In genomic region chr13:44626176-44626575, GRCh38 we compare ENCODE assay signal across 20 cellular contexts. TPM values are rescaled to one million over a fixed set of nuclear protein-coding genes. Genes with fewer than 3 reads are reported as not detected.
DNase-seq lines count a peak whose midpoint lies in the region; ATAC-seq, FAIRE-seq and TF ChIP-seq lines count a peak whose summit lies in the region.
"Had no signal": no experiment of that assay in that cellular context is flagged by ENCODE, and none has a peak within 500 bp of the region (broad histone marks: within the 10 kb centered on the region; RNA-seq: fewer than 3 reads in every experiment).

No MANE protein-coding gene starts in this region.

- DNase-seq in K562 (ENCODE audit: extremely low read depth in 1 of 4, low spot score in 3 of 4): no peak
- no peak for DNase-seq in NCI-H2171 (lab: John Stamatoyannopoulos, UW)
- DNase-seq in D721Med (ENCODE audit: insufficient read length, low spot score): no peak
- DNase-seq in NOMO-1 treated with dmso at 0.1 percent for 144 hours (lab: John Stamatoyannopoulos, UW; ENCODE audit: unreplicated experiment): no peak
- DNase-seq: 8988T; ACHN; BE2C; C1 segment of cervical spinal cord; CD4-positive, alpha-beta memory T cell; CD4-positive, CD25-positive, alpha-beta regulatory T cell; CD8-positive, alpha-beta memory T cell; COR-L47; DMS79 treated with DMSO at 0.1 percent for 48 hours; GF-D8 had no signal

- no peak overlapping the region for H3K4me2 ChIP-seq in K562 (ENCODE audit: insufficient read depth, low read length)
- H3K4me2 ChIP-seq: BLaER1 had no signal

- H3K4me1 ChIP-seq in HEK293 (ENCODE audit: control insufficient read depth, insufficient read depth, low read length) (no peaks in the 10 kb centered on the region), K562 (replicated peaks in 1 of 2; ENCODE audit: control insufficient read depth in 2 of 2, insufficient read depth in 2 of 2, low read length in 2 of 2) (no peaks in the 10 kb centered on the region)
- H3K4me1 ChIP-seq: BE2C, BLaER1 had no signal

- no peak overlapping the region for H3K9ac ChIP-seq in K562 (ENCODE audit: insufficient read depth in 1 of 2, low read depth in 2 of 2, low read length in 2 of 2)
- H3K9ac ChIP-seq: BLaER1 had no signal

- H3K9me3 ChIP-seq in HEK293 (ENCODE audit: control insufficient read depth, insufficient read depth, low read depth, low read length) (no peaks in the 10 kb centered on the region), K562 (replicated peaks; ENCODE audit: control insufficient read depth, insufficient read depth, low read depth, low read length) (no peaks in the 10 kb centered on the region)
- H3K9me3 ChIP-seq: BE2C, BLaER1 had no signal

- no peak for ATAC-seq in K562

- FAIRE-seq in K562 (lab: Jason Lieb, UNC) (no peak), D721Med (lab: Jason Lieb, UNC) (no peak)
- FAIRE-seq: A204.1, G401.6, GM12891, GM19239 had no signal

- in situ Hi-C loops in K562 (cut with MboI): no loop called here

- TF ChIP-seq CTCF in HEK293 (tag by site-specific recombination; IDR thresholded peaks at IDR 0.05): no peak
- TF ChIP-seq CTCF in K562 (IDR thresholded peaks at IDR 0.05 in 2 of 3, conservative IDR thresholded peaks at IDR 0.05 in 1 of 3; ENCODE audit: insufficient read depth in 2 of 3, low read depth in 1 of 3, low read length in 3 of 3): no peak
- TF ChIP-seq CTCF in D721Med (IDR thresholded peaks at IDR 0.05; ENCODE audit: insufficient read depth, missing control alignments): no peak

- H3K79me2 ChIP-seq in K562 (ENCODE audit: control insufficient read depth, insufficient read depth, low read length): no peaks in the 10 kb centered on the region

- intact Hi-C loops in K562 (cut with micrococcal nuclease): no loop called here

- no peaks in the 10 kb centered on the region for H4K20me1 ChIP-seq in K562 (replicated peaks; ENCODE audit: control insufficient read depth, insufficient read depth, low read length)
- H4K20me1 ChIP-seq: BLaER1 had no signal

- no peaks in the 10 kb centered on the region for H3K36me3 ChIP-seq in HEK293 (ENCODE audit: control insufficient read depth in 2 of 2, insufficient read depth in 1 of 2, low read length in 2 of 2)
- H3K36me3 ChIP-seq in K562 (ENCODE audit: control insufficient read depth, insufficient read depth, low read length): no peaks in the 10 kb centered on the region
- H3K36me3 ChIP-seq: BE2C, BLaER1 had no signal

- H3K27ac ChIP-seq in HEK293 (ENCODE audit: extremely low read depth, low read depth, low read length): no peak overlapping the region
- H3K27ac ChIP-seq in K562 (ENCODE audit: extremely low read depth, low read depth, low read length): no peak overlapping the region
- H3K27ac ChIP-seq: BLaER1 had no signal

- TF ChIP-seq RAD21 in K562 (CRISPR knock-in tag; conservative IDR thresholded peaks at IDR 0.05 in 1 of 2, IDR thresholded peaks at IDR 0.05 in 1 of 2): no peak

- no peak overlapping the region for H2AFZ ChIP-seq in K562 (ENCODE audit: low read depth, low read length)

- TF ChIP-seq POLR2A in K562 (conservative IDR thresholded peaks at IDR 0.05): no peak

- H3K4me3 ChIP-seq in HEK293 (ENCODE audit: low read depth, low read length): no peak overlapping the region
- H3K4me3 ChIP-seq in K562: no peak overlapping the region
- H3K4me3 ChIP-seq: BLaER1 had no signal

- H3K27me3 ChIP-seq in K562 (ENCODE audit: control insufficient read depth in 2 of 2, insufficient read depth in 2 of 2, low read length in 2 of 2): peaks cover 0 to 9% of the 10 kb centered on the region in 2 experiments; a peak in 3 of 5 replicates
- H3K27me3 ChIP-seq: BE2C, BLaER1 had no signal

- WGBS in K562 (ENCODE audit: insufficient coverage, low coverage, missing lambda C conversion rate): 0% methylated on average over 2 of the region's 2 CpGs

- H3K9me1 ChIP-seq in K562 (ENCODE audit: control insufficient read depth, insufficient read depth, low read length): no peaks in the 10 kb centered on the region

- POLR2A ChIA-PET in HEK293 (lab: Yijun Ruan, JAX) (no interaction called here), K562 (lab: Yijun Ruan, JAX) (no interaction called here)

- CTCF ChIA-PET in HEK293 (lab: Yijun Ruan, JAX): interaction anchor here (0.6 kb wide), 1 partner anchor 772 kb away, joined by 5 read pairs; no protein-coding TSS in a partner anchor
- CTCF ChIA-PET in K562 (lab: Yijun Ruan, JAX; ENCODE audit: low intra/inter-chr PET ratio): no interaction called here

- BruUV-seq in K562 (replicated peaks; lab: Mats Ljungman, UMichigan): no TSS peak

- TF ChIP-seq EP300 in K562 (IDR thresholded peaks at IDR 0.05; ENCODE audit: low read length): no peak

TF ChIP-seq in HEK293, 187 proteins besides CTCF, POLR2A, EP300 and RAD21:
- TF ChIP-seq ZNF10 (tag by site-specific recombination; IDR thresholded peaks at IDR 0.05): peak; percentile 87
- no peak for TF ChIP-seq ZSCAN23 (tag by site-specific recombination; IDR thresholded peaks at IDR 0.05)

TF ChIP-seq in K562, 482 proteins besides CTCF, POLR2A, EP300 and RAD21:
- TF ChIP-seq ZNF134 (CRISPR knock-in tag; conservative IDR thresholded peaks at IDR 0.05): peak; percentile 78
- TF ChIP-seq ZFPM2 (CRISPR knock-in tag; IDR thresholded peaks at IDR 0.05): no peak
- TF ChIP-seq SMAD1 (IDR thresholded peaks at IDR 0.05; ENCODE audit: low read depth, low read length, partially characterized antibody): no peak

RNA-seq across cellular contexts. Expression of gene TSC22D1, which starts 50.0 kb away (rescaled TPM):
- 20.2 and 29.3 TPM in 2 replicates for total RNA-seq in K562 (2011; cell fraction: chromatin; rRNA removed; ENCODE audit: low replicate concordance)
- 19.9 and 21.0 TPM in 2 replicates for total RNA-seq in K562 (2011; cell fraction: nucleolus; rRNA removed)
- 24.5 and 25.0 TPM in 2 replicates for total RNA-seq in K562 (2011; cell fraction: nucleoplasm; rRNA removed)
- total RNA-seq in K562 (2014; rRNA removed) (4.8 and 6.7 TPM in 2 replicates), K562 (2014; rRNA removed; fragmentation: Illumina TruSeq; extraction: Trizol) (8.4 TPM in 2 replicates), K562 (2015; rRNA removed; fragmentation: Illumina TruSeq; extraction: Trizol) (8.2 and 8.4 TPM in 2 replicates), K562 (2021) (8.5 and 9.6 TPM in 2 replicates)
- polyA plus RNA-seq in K562 (2011; rRNA removed) (14.0 and 19.8 TPM in 2 replicates), K562 (2014; fragmentation: Illumina TruSeq; extraction: Trizol) (8.4 and 8.8 TPM in 2 replicates), K562 (2014; fragmentation: Nextera tagmentation; extraction: Ambion mirVana) (1 to 10 TPM; 2.6 to 3.0 TPM), K562 (2014; rRNA removed) (7.4 and 10.4 TPM in 2 replicates)
- polyA plus RNA-seq in K562 (2011; cell fraction: cytosol; rRNA removed): 8.5 and 12.1 TPM in 2 replicates
- 10.5 and 15.4 TPM in 2 replicates for polyA plus RNA-seq in K562 (2011; cell fraction: nucleus; rRNA removed)
- polyA plus RNA-seq in K562 (2012): 9.9 and 10.3 TPM in 2 replicates
- polyA minus RNA-seq in K562 (2011; rRNA and poly(A)+ RNA removed): 15.7 and 18.3 TPM in 2 replicates
- polyA minus RNA-seq in K562 (2011; cell fraction: cytosol; rRNA and poly(A)+ RNA removed): 7.5 and 9.9 TPM in 2 replicates
- polyA minus RNA-seq in K562 (2011; cell fraction: nucleus; rRNA and poly(A)+ RNA removed): 17.1 and 29.2 TPM in 2 replicates
